1 cellular context compared by ENCODE assay signal in genomic region chr6:44127186-44128019, GRCh38.
A peak's percentile ranks its signal among the peaks of the same experiment; 100 is the strongest.
TF ChIP-seq lines count a peak whose summit lies in the region.

Gene MRPL14 (minus strand): TSS chr6:44127452. CDS start chr6:44116611, 10,841 bp downstream.
Gene TMEM63B (plus strand): TSS chr6:44127554. CDS start chr6:44134585, 7,031 bp downstream.

TF ChIP-seq in HepG2, 621 proteins besides CTCF, POLR2A, EP300 and RAD21 (continued from another document and continues in another):
- TF ChIP-seq NFAT5 (CRISPR knock-in tag; IDR thresholded peaks at IDR 0.05) (no peak; the same call in 1 of the 2 replicates), THAP11 (CRISPR knock-in tag; IDR thresholded peaks at IDR 0.05) (peak; percentile 79), NFKB2 (CRISPR knock-in tag; IDR thresholded peaks at IDR 0.05; ENCODE audit: borderline replicate concordance) (0 out of 2 replicates have a peak, but pooled peaks have one; percentile 54), ZNF343 (CRISPR knock-in tag; IDR thresholded peaks at IDR 0.05) (no peak), TIGD3 (CRISPR knock-in tag; IDR thresholded peaks at IDR 0.05; ENCODE audit: borderline replicate concordance) (no peak), ZNF317 (CRISPR knock-in tag; IDR thresholded peaks at IDR 0.05) (peak; percentile 31; the same call in 1 of the 2 replicates), KDM5B (CRISPR knock-in tag; IDR thresholded peaks at IDR 0.05; ENCODE audit: borderline replicate concordance) (no peak), ZNF318 (CRISPR knock-in tag; IDR thresholded peaks at IDR 0.05) (0 out of 2 replicates have a peak, but pooled peaks have one; percentile 31), ELF4 (CRISPR knock-in tag; IDR thresholded peaks at IDR 0.05; ENCODE audit: borderline replicate concordance) (no peak), ZKSCAN1 (IDR thresholded peaks at IDR 0.05; ENCODE audit: low read length) (no peak), ZNF768 (CRISPR knock-in tag; IDR thresholded peaks at IDR 0.05) (no peak), ZNF574 (CRISPR knock-in tag; IDR thresholded peaks at IDR 0.05) (peak; percentile 65), MYC (CRISPR knock-in tag; IDR thresholded peaks at IDR 0.05; ENCODE audit: borderline replicate concordance) (peak; percentile 85), ZNF414 (CRISPR knock-in tag; IDR thresholded peaks at IDR 0.05) (no peak), ZNF800 (CRISPR knock-in tag; IDR thresholded peaks at IDR 0.05) (no peak), ZBTB7B (CRISPR knock-in tag; IDR thresholded peaks at IDR 0.05) (peak; percentile 53; the same call in 1 of the 2 replicates), KAT8 (CRISPR knock-in tag; IDR thresholded peaks at IDR 0.05) (peak; percentile 43; the same call in 1 of the 2 replicates), ZNF512 (CRISPR knock-in tag; IDR thresholded peaks at IDR 0.05) (no peak), ZNF687 (CRISPR knock-in tag; IDR thresholded peaks at IDR 0.05) (peak; percentile 76), ZNF282 (IDR thresholded peaks at IDR 0.05; ENCODE audit: partially characterized antibody) (no peak), SOX6 (IDR thresholded peaks at IDR 0.05) (no peak), SOX6 (CRISPR knock-in tag; IDR thresholded peaks at IDR 0.05) (no peak)
